In genomic region chr10:25065761-25066476, GRCh38 we compare ENCODE assay signal across 27 cellular contexts. TPM values are rescaled to one million over a fixed set of nuclear protein-coding genes. Genes with fewer than 3 reads are reported as not detected.
"Had no signal": no experiment of that assay in that cellular context is flagged by ENCODE, and none has a peak within 500 bp of the region (broad histone marks: within the 10 kb centered on the region; RNA-seq: fewer than 3 reads in every experiment).

No MANE protein-coding gene starts in this region.

- H3K27ac Mint-ChIP-seq: IgD-negative memory B cell had no signal

- H3K4me3 Mint-ChIP-seq: IgD-negative memory B cell had no signal

- H3K36me3 Mint-ChIP-seq: IgD-negative memory B cell had no signal

- H3K36me3 ChIP-seq: MG63, SJSA1 had no signal

- H3K9me3 Mint-ChIP-seq: IgD-negative memory B cell had no signal

- FAIRE-seq: HTR-8/SVneo had no signal

- DNase-seq: KBM-7; MG63; NCI-H1092; NCI-H1105 treated with DMSO at 0.1 percent for 48 hours; NCI-H1417 treated with DMSO at 0.1 percent for 48 hours; NCI-H146; NCI-H1694 treated with DMSO at 0.1 percent for 48 hours; NCI-H1930; NCI-H2081; NCI-H2107; NCI-H2227 treated with DMSO at 0.1 percent for 48 hours; NCI-H524; NCI-H69; NCI-H774; NK-92 treated with Interleukin-12 subunit alpha and Interleukin-12 subunit beta, amount 100 ng/mL, for 24 hours; PC-3; SIG-M5 had no signal

- H3K27me3 ChIP-seq: MG63, SJSA1 had no signal

- H3K9me3 ChIP-seq: MG63, SJSA1 had no signal

- H3K27ac ChIP-seq: HL-60, SJSA1, SK-N-MC had no signal

- H3K4me1 Mint-ChIP-seq: IgD-negative memory B cell had no signal

- ATAC-seq: Panc1, PC-3, Right ventricle myocardium inferior had no signal

- H3K4me3 ChIP-seq: MG63, SJSA1, SK-N-MC had no signal

RNA-seq across cellular contexts. Expression of gene ENKUR, which starts 50.0 kb away (rescaled TPM):
- total RNA-seq: LHCN-M2, NCI-H460, OCI-LY7, PC-3, Right ventricle myocardium inferior, SJSA1 had no signal
